ENCODE assay signal across 1 cellular context in genomic region chr20:50799890-50800550, GRCh38.
TF ChIP-seq lines count a peak whose summit lies in the region.

No MANE protein-coding gene starts in this region.

TF ChIP-seq in SK-N-SH, 30 proteins besides CTCF, POLR2A, EP300 and RAD21 (continued from another document):
- TF ChIP-seq, protein P1, sequence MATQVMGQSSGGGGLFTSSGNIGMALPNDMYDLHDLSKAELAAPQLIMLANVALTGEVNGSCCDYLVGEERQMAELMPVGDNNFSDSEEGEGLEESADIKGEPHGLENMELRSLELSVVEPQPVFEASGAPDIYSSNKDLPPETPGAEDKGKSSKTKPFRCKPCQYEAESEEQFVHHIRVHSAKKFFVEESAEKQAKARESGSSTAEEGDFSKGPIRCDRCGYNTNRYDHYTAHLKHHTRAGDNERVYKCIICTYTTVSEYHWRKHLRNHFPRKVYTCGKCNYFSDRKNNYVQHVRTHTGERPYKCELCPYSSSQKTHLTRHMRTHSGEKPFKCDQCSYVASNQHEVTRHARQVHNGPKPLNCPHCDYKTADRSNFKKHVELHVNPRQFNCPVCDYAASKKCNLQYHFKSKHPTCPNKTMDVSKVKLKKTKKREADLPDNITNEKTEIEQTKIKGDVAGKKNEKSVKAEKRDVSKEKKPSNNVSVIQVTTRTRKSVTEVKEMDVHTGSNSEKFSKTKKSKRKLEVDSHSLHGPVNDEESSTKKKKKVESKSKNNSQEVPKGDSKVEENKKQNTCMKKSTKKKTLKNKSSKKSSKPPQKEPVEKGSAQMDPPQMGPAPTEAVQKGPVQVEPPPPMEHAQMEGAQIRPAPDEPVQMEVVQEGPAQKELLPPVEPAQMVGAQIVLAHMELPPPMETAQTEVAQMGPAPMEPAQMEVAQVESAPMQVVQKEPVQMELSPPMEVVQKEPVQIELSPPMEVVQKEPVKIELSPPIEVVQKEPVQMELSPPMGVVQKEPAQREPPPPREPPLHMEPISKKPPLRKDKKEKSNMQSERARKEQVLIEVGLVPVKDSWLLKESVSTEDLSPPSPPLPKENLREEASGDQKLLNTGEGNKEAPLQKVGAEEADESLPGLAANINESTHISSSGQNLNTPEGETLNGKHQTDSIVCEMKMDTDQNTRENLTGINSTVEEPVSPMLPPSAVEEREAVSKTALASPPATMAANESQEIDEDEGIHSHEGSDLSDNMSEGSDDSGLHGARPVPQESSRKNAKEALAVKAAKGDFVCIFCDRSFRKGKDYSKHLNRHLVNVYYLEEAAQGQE (IDR thresholded peaks at IDR 0.05; ENCODE audit: low read depth, low read length) = no peak
TF ChIP-seq in SK-N-SH: peak in this region for 0.
